ENCODE assay signal across 1 cellular context in the genomic region with DNA sequence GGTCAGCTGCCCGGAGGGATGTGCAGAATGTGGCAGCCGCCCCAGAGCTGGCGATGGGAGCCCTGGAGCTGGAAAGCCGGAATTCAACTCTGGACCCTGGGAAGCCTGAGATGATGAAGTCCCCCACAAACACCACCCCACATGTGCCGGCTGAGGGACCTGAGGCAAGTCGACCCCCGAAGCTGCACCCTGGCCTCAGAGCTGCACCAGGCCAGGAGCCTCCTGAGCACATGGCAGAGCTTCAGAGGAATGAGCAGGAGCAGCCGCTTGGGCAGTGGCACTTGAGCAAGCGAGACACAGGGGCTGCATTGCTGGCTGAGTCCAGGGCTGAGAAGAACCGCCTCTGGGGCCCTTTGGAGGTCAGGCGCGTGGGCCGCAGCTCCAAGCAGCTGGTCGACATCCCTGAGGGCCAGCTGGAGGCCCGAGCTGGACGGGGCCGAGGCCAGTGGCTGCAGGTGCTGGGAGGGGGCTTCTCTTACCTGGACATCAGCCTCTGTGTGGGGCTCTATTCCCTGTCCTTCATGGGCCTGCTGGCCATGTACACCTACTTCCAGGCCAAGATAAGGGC.
A peak's percentile ranks its signal among the peaks of the same experiment; 100 is the strongest.
TF ChIP-seq lines count a peak whose summit lies in the region.

No MANE protein-coding gene starts in this region.

TF ChIP-seq in K562, 482 proteins besides CTCF, POLR2A, EP300 and RAD21:
- TF ChIP-seq MXD1 (CRISPR knock-in tag; IDR thresholded peaks at IDR 0.05; ENCODE audit: borderline replicate concordance, poor library complexity, severe bottlenecking) = no peak
- 0 out of 2 replicates have a peak, but pooled peaks have one; percentile 16 for TF ChIP-seq POLR2G (IDR thresholded peaks at IDR 0.05; ENCODE audit: low read depth, low read length)
- no peak for TF ChIP-seq SMARCB1 (IDR thresholded peaks at IDR 0.05; ENCODE audit: insufficient read length, low read depth)
- no peak for TF ChIP-seq ZNF41 (CRISPR knock-in tag; conservative IDR thresholded peaks at IDR 0.05)
- TF ChIP-seq, protein P1, sequence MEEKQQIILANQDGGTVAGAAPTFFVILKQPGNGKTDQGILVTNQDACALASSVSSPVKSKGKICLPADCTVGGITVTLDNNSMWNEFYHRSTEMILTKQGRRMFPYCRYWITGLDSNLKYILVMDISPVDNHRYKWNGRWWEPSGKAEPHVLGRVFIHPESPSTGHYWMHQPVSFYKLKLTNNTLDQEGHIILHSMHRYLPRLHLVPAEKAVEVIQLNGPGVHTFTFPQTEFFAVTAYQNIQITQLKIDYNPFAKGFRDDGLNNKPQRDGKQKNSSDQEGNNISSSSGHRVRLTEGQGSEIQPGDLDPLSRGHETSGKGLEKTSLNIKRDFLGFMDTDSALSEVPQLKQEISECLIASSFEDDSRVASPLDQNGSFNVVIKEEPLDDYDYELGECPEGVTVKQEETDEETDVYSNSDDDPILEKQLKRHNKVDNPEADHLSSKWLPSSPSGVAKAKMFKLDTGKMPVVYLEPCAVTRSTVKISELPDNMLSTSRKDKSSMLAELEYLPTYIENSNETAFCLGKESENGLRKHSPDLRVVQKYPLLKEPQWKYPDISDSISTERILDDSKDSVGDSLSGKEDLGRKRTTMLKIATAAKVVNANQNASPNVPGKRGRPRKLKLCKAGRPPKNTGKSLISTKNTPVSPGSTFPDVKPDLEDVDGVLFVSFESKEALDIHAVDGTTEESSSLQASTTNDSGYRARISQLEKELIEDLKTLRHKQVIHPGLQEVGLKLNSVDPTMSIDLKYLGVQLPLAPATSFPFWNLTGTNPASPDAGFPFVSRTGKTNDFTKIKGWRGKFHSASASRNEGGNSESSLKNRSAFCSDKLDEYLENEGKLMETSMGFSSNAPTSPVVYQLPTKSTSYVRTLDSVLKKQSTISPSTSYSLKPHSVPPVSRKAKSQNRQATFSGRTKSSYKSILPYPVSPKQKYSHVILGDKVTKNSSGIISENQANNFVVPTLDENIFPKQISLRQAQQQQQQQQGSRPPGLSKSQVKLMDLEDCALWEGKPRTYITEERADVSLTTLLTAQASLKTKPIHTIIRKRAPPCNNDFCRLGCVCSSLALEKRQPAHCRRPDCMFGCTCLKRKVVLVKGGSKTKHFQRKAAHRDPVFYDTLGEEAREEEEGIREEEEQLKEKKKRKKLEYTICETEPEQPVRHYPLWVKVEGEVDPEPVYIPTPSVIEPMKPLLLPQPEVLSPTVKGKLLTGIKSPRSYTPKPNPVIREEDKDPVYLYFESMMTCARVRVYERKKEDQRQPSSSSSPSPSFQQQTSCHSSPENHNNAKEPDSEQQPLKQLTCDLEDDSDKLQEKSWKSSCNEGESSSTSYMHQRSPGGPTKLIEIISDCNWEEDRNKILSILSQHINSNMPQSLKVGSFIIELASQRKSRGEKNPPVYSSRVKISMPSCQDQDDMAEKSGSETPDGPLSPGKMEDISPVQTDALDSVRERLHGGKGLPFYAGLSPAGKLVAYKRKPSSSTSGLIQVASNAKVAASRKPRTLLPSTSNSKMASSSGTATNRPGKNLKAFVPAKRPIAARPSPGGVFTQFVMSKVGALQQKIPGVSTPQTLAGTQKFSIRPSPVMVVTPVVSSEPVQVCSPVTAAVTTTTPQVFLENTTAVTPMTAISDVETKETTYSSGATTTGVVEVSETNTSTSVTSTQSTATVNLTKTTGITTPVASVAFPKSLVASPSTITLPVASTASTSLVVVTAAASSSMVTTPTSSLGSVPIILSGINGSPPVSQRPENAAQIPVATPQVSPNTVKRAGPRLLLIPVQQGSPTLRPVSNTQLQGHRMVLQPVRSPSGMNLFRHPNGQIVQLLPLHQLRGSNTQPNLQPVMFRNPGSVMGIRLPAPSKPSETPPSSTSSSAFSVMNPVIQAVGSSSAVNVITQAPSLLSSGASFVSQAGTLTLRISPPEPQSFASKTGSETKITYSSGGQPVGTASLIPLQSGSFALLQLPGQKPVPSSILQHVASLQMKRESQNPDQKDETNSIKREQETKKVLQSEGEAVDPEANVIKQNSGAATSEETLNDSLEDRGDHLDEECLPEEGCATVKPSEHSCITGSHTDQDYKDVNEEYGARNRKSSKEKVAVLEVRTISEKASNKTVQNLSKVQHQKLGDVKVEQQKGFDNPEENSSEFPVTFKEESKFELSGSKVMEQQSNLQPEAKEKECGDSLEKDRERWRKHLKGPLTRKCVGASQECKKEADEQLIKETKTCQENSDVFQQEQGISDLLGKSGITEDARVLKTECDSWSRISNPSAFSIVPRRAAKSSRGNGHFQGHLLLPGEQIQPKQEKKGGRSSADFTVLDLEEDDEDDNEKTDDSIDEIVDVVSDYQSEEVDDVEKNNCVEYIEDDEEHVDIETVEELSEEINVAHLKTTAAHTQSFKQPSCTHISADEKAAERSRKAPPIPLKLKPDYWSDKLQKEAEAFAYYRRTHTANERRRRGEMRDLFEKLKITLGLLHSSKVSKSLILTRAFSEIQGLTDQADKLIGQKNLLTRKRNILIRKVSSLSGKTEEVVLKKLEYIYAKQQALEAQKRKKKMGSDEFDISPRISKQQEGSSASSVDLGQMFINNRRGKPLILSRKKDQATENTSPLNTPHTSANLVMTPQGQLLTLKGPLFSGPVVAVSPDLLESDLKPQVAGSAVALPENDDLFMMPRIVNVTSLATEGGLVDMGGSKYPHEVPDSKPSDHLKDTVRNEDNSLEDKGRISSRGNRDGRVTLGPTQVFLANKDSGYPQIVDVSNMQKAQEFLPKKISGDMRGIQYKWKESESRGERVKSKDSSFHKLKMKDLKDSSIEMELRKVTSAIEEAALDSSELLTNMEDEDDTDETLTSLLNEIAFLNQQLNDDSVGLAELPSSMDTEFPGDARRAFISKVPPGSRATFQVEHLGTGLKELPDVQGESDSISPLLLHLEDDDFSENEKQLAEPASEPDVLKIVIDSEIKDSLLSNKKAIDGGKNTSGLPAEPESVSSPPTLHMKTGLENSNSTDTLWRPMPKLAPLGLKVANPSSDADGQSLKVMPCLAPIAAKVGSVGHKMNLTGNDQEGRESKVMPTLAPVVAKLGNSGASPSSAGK (IDR thresholded peaks at IDR 0.05) = no peak
- TF ChIP-seq FOXJ3 (CRISPR knock-in tag; IDR thresholded peaks at IDR 0.05) = no peak
- TF ChIP-seq, protein P2, sequence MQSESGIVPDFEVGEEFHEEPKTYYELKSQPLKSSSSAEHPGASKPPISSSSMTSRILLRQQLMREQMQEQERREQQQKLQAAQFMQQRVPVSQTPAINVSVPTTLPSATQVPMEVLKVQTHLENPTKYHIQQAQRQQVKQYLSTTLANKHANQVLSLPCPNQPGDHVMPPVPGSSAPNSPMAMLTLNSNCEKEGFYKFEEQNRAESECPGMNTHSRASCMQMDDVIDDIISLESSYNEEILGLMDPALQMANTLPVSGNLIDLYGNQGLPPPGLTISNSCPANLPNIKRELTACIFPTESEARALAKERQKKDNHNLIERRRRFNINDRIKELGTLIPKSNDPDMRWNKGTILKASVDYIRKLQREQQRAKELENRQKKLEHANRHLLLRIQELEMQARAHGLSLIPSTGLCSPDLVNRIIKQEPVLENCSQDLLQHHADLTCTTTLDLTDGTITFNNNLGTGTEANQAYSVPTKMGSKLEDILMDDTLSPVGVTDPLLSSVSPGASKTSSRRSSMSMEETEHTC (IDR thresholded peaks at IDR 0.05) = no peak
- no peak for TF ChIP-seq MCM2 (IDR thresholded peaks at IDR 0.05; ENCODE audit: low read depth)
- TF ChIP-seq RBM22 (IDR thresholded peaks at IDR 0.05; ENCODE audit: low read depth, low read length, poor library complexity, severe bottlenecking) = no peak
- TF ChIP-seq ZNF830 (CRISPR knock-in tag; IDR thresholded peaks at IDR 0.05) = no peak
- peak; percentile 73 for TF ChIP-seq ZBTB33 (CRISPR knock-in tag; IDR thresholded peaks at IDR 0.05)
- no peak for TF ChIP-seq CXXC5 (CRISPR knock-in tag; IDR thresholded peaks at IDR 0.05)
- no peak for TF ChIP-seq MLLT1 (IDR thresholded peaks at IDR 0.05)
